ENCODE assay signal across 24 cellular contexts in genomic region chr6:13188306-13188705, GRCh38.
"Had no signal": no experiment of that assay in that cellular context is flagged by ENCODE, and none has a peak within 500 bp of the region (broad histone marks: within the 10 kb centered on the region; RNA-seq: fewer than 3 reads in every experiment).

No MANE protein-coding gene starts in this region.

- ATAC-seq: left cardiac atrium; left lung; lower lobe of right lung; naive thymus-derived CD8-positive, alpha-beta T cell; right cardiac atrium; sciatic nerve; stimulated activated effector memory CD8-positive, alpha-beta T cell treated with anti-CD3 and anti-CD28 coated beads, Interleukin-12 subunit alpha, Interleukin-12 subunit beta, amount 100 ng/mL, for 72 hours; upper lobe of right lung had no signal

- H3K4me1 ChIP-seq: left lung, lower lobe of right lung, suprapubic skin, upper lobe of right lung had no signal

- H3K9me3 ChIP-seq: heart right ventricle, left lung, lower lobe of right lung, ovary, suprapubic skin, thoracic aorta, tibial artery, upper lobe of right lung had no signal

- H3K4me3 ChIP-seq: heart right ventricle, left lung, lower lobe of right lung, ovary, skin epidermis, suprapubic skin, thoracic aorta, tibial artery, upper lobe of right lung had no signal

- H3K27me3 ChIP-seq: heart right ventricle, left lung, ovary, suprapubic skin, tibial artery, upper lobe of right lung had no signal

- FAIRE-seq: keratinocyte, urothelium cell line had no signal

- H3K36me3 ChIP-seq: left lung, ovary, upper lobe of right lung had no signal

- DNase-seq: heart right ventricle; hippocampal formation; kidney glomerular epithelial cell; left cardiac atrium; left lung; lower lobe of right lung; mammary epithelial cell; mesenchymal stem cell; naive thymus-derived CD8-positive, alpha-beta T cell; ovary; right cardiac atrium; stimulated activated CD4-positive, alpha-beta T cell treated with anti-CD3 and anti-CD28 coated beads, Interleukin-12 subunit alpha, Interleukin-12 subunit beta, amount 100 ng/mL, for 4 hours; stimulated activated CD4-positive, alpha-beta T cell treated with anti-CD3 and anti-CD28 coated beads, Interleukin-4, amount 100 ng/mL, for 24 hours; stimulated activated naive CD4-positive, alpha-beta T cell; tibial artery; trophoblast cell; upper lobe of right lung had no signal

- H3K27ac ChIP-seq: heart right ventricle, left lung, lower lobe of right lung, ovary, skin epidermis, suprapubic skin, thoracic aorta, tibial artery, upper lobe of right lung had no signal
